ENCODE assay signal across 9 cellular contexts in genomic region chr3:152382312-152383135, GRCh38.
A peak's percentile ranks its signal among the peaks of the same experiment; 100 is the strongest.
DNase-seq lines count a peak whose midpoint lies in the region; ATAC-seq and TF ChIP-seq lines count a peak whose summit lies in the region.
"Had no signal": no experiment of that assay in that cellular context is flagged by ENCODE, and none has a peak within 500 bp of the region (broad histone marks: within the 10 kb centered on the region; RNA-seq: fewer than 3 reads in every experiment).

No MANE protein-coding gene starts in this region.

- peak; percentile 8 for ATAC-seq in activated CD4-positive, alpha-beta T cell treated with anti-CD3 and anti-CD28 coated beads for 36 hours
- ATAC-seq in left lung (peak; percentile 36), thoracic aorta (ENCODE audit: insufficient number of reproducible peaks, low FRiP score, low read depth) (no peak), HG03039 (IDR thresholded peaks at IDR 0.05; ENCODE audit: unreplicated experiment) (no peak)

- no peak overlapping the region for H3K4ac ChIP-seq in H9 (ENCODE audit: low read depth, low read length)

- H3K36me3 Mint-ChIP-seq in activated CD4-positive, alpha-beta T cell treated with anti-CD3 and anti-CD28 coated beads for 36 hours (ENCODE audit: low read depth): peaks cover 17% of the 10 kb centered on the region
- peaks cover 0 to 3% (median 0%) of the 10 kb centered on the region in 3 experiments; a peak in 1 of 7 replicates for H3K36me3 Mint-ChIP-seq in H9 (ENCODE audit: insufficient read depth in 1 of 3, low read depth in 3 of 3)

- no peak overlapping the region for H2AFZ ChIP-seq in H9 (ENCODE audit: low read length)

- no peak overlapping the region for H3K9ac ChIP-seq in H9 (ENCODE audit: extremely low read depth, insufficient read length, low read length)

- no peak overlapping the region for H2BK120ac ChIP-seq in H9 (ENCODE audit: low read depth, low read length, poor library complexity, severe bottlenecking)

- no peak overlapping the region for H4K5ac ChIP-seq in H9 (ENCODE audit: insufficient read length, low read depth, low read length)

- H2BK15ac ChIP-seq in H9 (ENCODE audit: low read depth, low read length): no peak overlapping the region

- no peak overlapping the region for H2BK20ac ChIP-seq in H9 (ENCODE audit: low read depth, low read length, poor library complexity, severe bottlenecking)

- H3T11ph ChIP-seq in H9 (ENCODE audit: low read length): no peak overlapping the region

- no peaks in the 10 kb centered on the region for H3K36me3 ChIP-seq in left lung
- H3K36me3 ChIP-seq in thoracic aorta: no peaks in the 10 kb centered on the region

- no peak overlapping the region for H3K14ac ChIP-seq in H9 (ENCODE audit: insufficient read depth, low read length)

- no peaks in the 10 kb centered on the region for H3K27me3 Mint-ChIP-seq in activated CD4-positive, alpha-beta T cell treated with anti-CD3 and anti-CD28 coated beads for 36 hours
- H3K27me3 Mint-ChIP-seq in H9 (ENCODE audit: low read depth): no peaks in the 10 kb centered on the region

- H4K91ac ChIP-seq in H9 (ENCODE audit: insufficient read length, low read depth, low read length): no peak overlapping the region

- H3K23me2 ChIP-seq in H9 (ENCODE audit: insufficient read length, low read depth, low read length, poor library complexity, severe bottlenecking): no peaks in the 10 kb centered on the region

- TF ChIP-seq CTCF in left lung (IDR thresholded peaks at IDR 0.05) (no peak), thoracic aorta (IDR thresholded peaks at IDR 0.05) (no peak), H9 (conservative IDR thresholded peaks at IDR 0.05) (no peak)

- H4K20me1 ChIP-seq in H9 (ENCODE audit: control insufficient read depth, insufficient read depth, insufficient read length): no peaks in the 10 kb centered on the region

- no peak overlapping the region for H3K4me2 ChIP-seq in H9 (ENCODE audit: insufficient read depth, insufficient read length, low read length)

- H4K8ac ChIP-seq in H9 (replicated peaks; ENCODE audit: insufficient read length, low read depth, low read length): no peak overlapping the region

- no peak overlapping the region for H3K18ac ChIP-seq in H9 (ENCODE audit: insufficient read length, low read depth, low read length)

- H3K79me1 ChIP-seq in H9 (ENCODE audit: insufficient read depth, low read depth, low read length, poor library complexity, severe bottlenecking): no peaks in the 10 kb centered on the region

- peaks cover 3% of the 10 kb centered on the region for H3K9me3 Mint-ChIP-seq in activated CD4-positive, alpha-beta T cell treated with anti-CD3 and anti-CD28 coated beads for 36 hours (ENCODE audit: low read depth)
- H3K9me3 Mint-ChIP-seq in H9: no peaks in the 10 kb centered on the region

- no peak for DNase-seq in activated CD4-positive, alpha-beta T cell treated with anti-CD3 and anti-CD28 coated beads for 36 hours
- DNase-seq in activated CD4-positive, alpha-beta T cell treated with anti-CD3 and anti-CD28 coated beads for 48 hours: no peak
- DNase-seq in left lung (no peak), thoracic aorta (ENCODE audit: low spot score) (no peak), NCI-H82 (lab: John Stamatoyannopoulos, UW) (no peak), H9 (no peak)

- H3K4me3 ChIP-seq in left lung (peak overlapping the region; percentile 1 to 10), thoracic aorta (peak overlapping the region; percentile 60)
- H3K4me3 ChIP-seq: SJSA1 had no signal

- CTCF ChIA-PET in activated CD4-positive, alpha-beta T cell treated with anti-CD3 and anti-CD28 coated beads for 36 hours (lab: Charles Lee): interaction anchor here (0.9 to 2.8 kb wide), 9 partner anchors 9 to 61 kb away, joined by 3 to 10 read pairs (median 4); no protein-coding TSS in a partner anchor

- H3K79me2 ChIP-seq in H9 (ENCODE audit: insufficient read depth, low read length): no peaks in the 10 kb centered on the region

- H3K4me1 ChIP-seq in left lung (peaks cover 30 to 96% of the 10 kb centered on the region in 2 donors), thoracic aorta (ENCODE audit: control insufficient read depth in 1 of 2, low read depth in 2 of 2) (peaks cover 70 to 95% of the 10 kb centered on the region in 2 donors), H9 (ENCODE audit: insufficient read depth, low read length) (no peaks in the 10 kb centered on the region)

- intact Hi-C loops in activated CD4-positive, alpha-beta T cell treated with anti-CD3 and anti-CD28 coated beads for 36 hours (cut with DNase I, micrococcal nuclease): no loop called here
- intact Hi-C loops in left lung (cut with DNase I): loop anchor here in 1 of 2 donors (10.0 kb wide), 1 partner anchor 48 kb away; no protein-coding TSS in a partner anchor

- WGBS in H9 (ENCODE audit: extremely low coverage, insufficient read length, low lambda C conversion rate): no CpG with 5 or more reads among the region's 9 CpGs

- no peak overlapping the region for H2BK12ac ChIP-seq in H9 (ENCODE audit: insufficient read length, low read depth, low read length)

- peaks cover 77% of the 10 kb centered on the region for H3K4me1 Mint-ChIP-seq in activated CD4-positive, alpha-beta T cell treated with anti-CD3 and anti-CD28 coated beads for 36 hours
- peaks cover 28 to 34% of the 10 kb centered on the region in 2 experiments for H3K4me1 Mint-ChIP-seq in H9

- no peak overlapping the region for H2AK5ac ChIP-seq in H9 (ENCODE audit: insufficient read length, low read length)

- H3K27me3 ChIP-seq in left lung: no peaks in the 10 kb centered on the region
- no peaks in the 10 kb centered on the region for H3K27me3 ChIP-seq in thoracic aorta (replicated peaks; ENCODE audit: insufficient read depth)
- H3K27me3 ChIP-seq in H9 (ENCODE audit: insufficient read depth, low read length): no peaks in the 10 kb centered on the region
- H3K27me3 ChIP-seq: SJSA1 had no signal

- no peak overlapping the region for H3K56ac ChIP-seq in H9 (ENCODE audit: insufficient read length, low read depth, low read length)

- peak overlapping the region; percentile 66 for H3K4me3 Mint-ChIP-seq in activated CD4-positive, alpha-beta T cell treated with anti-CD3 and anti-CD28 coated beads for 36 hours
- H3K4me3 Mint-ChIP-seq in H9: no peak overlapping the region

- no peak overlapping the region for H2BK5ac ChIP-seq in H9 (ENCODE audit: insufficient read length, low read length)

- H3K23ac ChIP-seq in H9 (ENCODE audit: insufficient read length, low read depth, low read length): no peak overlapping the region

- H3K27ac ChIP-seq in angular gyrus (ENCODE audit: low read depth, low read length) (peak overlapping the region; percentile 66), left lung (peak overlapping the region; percentile 69 to 82), thoracic aorta (peak overlapping the region; percentile 50 to 51), H9 (ENCODE audit: insufficient read length, low read depth, low read length) (no peak overlapping the region)
- H3K27ac ChIP-seq: SJSA1 had no signal

- H3K9me3 ChIP-seq in left lung: no peaks in the 10 kb centered on the region
- H3K9me3 ChIP-seq in thoracic aorta: no peaks in the 10 kb centered on the region
- H3K9me3 ChIP-seq in H9 (ENCODE audit: control insufficient read depth, low read depth, low read length): no peaks in the 10 kb centered on the region
- H3K9me3 ChIP-seq: SJSA1 had no signal

- POLR2A ChIA-PET in activated CD4-positive, alpha-beta T cell treated with anti-CD3 and anti-CD28 coated beads for 36 hours (lab: Charles Lee): no interaction called here

- peak overlapping the region; percentile 92 for H3K27ac Mint-ChIP-seq in activated CD4-positive, alpha-beta T cell treated with anti-CD3 and anti-CD28 coated beads for 36 hours
- H3K27ac Mint-ChIP-seq in H9: peak overlapping the region in 1 of 3 experiments; percentile 20; a peak in 2 of 7 replicates

Comparison
In these comparisons a context has a peak if more than half of its experiments do, and no peak if none do; other contexts are left out.
1. ATAC-seq: peak in activated CD4-positive, alpha-beta T cell treated with anti-CD3 and anti-CD28 coated beads for 36 hours (single experiment) and left lung (single experiment); none in thoracic aorta (single experiment) and HG03039 (single experiment).